ENCODE assay signal across 10 cellular contexts in the genomic region with DNA sequence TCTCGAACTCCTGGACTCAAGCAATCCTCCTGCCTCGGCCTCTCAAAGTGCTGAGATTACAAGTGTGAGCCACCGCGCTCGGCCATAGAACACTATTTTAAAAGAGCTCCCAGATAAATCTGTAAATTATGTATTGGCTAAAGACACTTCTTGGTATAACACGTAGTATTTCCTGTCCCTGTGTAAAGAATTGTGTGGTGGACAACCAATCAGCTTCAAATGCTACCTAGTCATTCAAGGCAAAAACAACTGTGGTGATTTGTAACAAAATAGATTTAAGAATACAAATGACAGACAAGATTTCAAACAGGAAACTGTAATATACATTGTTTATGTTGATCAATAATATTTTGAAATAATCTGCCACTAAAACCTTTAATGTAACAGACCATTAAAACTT. TPM values are rescaled to one million over a fixed set of nuclear protein-coding genes. Genes with fewer than 3 reads are reported as not detected.
DNase-seq lines count a peak whose midpoint lies in the region; ATAC-seq and TF ChIP-seq lines count a peak whose summit lies in the region.
"Had no signal": no experiment of that assay in that cellular context is flagged by ENCODE, and none has a peak within 500 bp of the region (broad histone marks: within the 10 kb centered on the region; RNA-seq: fewer than 3 reads in every experiment).

No MANE protein-coding gene starts in this region.

- ATAC-seq in stimulated activated memory B cell treated with anti-CD40 and anti-IgM and Interleukin-4, amounts not matched to agents 10 μg/mL and 1 μg/mL and 100 μg/mL, for 72 hours = no peak
- ATAC-seq in HG03520 (IDR thresholded peaks at IDR 0.05; ENCODE audit: unreplicated experiment) (no peak), HG03196 (IDR thresholded peaks at IDR 0.05; ENCODE audit: unreplicated experiment) (no peak)
- ATAC-seq: sciatic nerve had no signal

- H3K27me3 Mint-ChIP-seq in activated CD4-positive, alpha-beta T cell treated with anti-CD3 and anti-CD28 coated beads, Interleukin-2, amount 10 ng/mL, durations not matched to agents 24 days and 14 days = no peaks in the 10 kb centered on the region
- H3K27me3 Mint-ChIP-seq in stimulated activated memory B cell treated with anti-CD40 and anti-IgM and Interleukin-4, amounts not matched to agents 10 μg/mL and 1 μg/mL and 100 μg/mL, for 72 hours = no peaks in the 10 kb centered on the region

- H3K4me1 ChIP-seq in Peyer's patch = peaks cover 0 to 22% (median 9%) of the 10 kb centered on the region in 4 donors
- peaks cover 0 to 14% of the 10 kb centered on the region in 2 donors for H3K4me1 ChIP-seq in duodenal mucosa (ENCODE audit: control insufficient read depth in 1 of 2, insufficient read depth in 2 of 2, low read length in 2 of 2)

- no peaks in the 10 kb centered on the region for H3K9me3 ChIP-seq in Peyer's patch
- H3K9me3 ChIP-seq in duodenal mucosa (ENCODE audit: control insufficient read depth in 1 of 2, low read length in 2 of 2) = no peaks in the 10 kb centered on the region
- H3K9me3 ChIP-seq: adrenal gland had no signal

- H3K4me3 ChIP-seq in Peyer's patch (no peak overlapping the region), duodenal mucosa (ENCODE audit: low read depth in 1 of 2, low read length in 2 of 2) (no peak overlapping the region)
- H3K4me3 ChIP-seq: adrenal gland had no signal

- no peaks in the 10 kb centered on the region for H3K9me3 Mint-ChIP-seq in activated CD4-positive, alpha-beta T cell treated with anti-CD3 and anti-CD28 coated beads, Interleukin-2, amount 10 ng/mL, durations not matched to agents 24 days and 14 days
- no peaks in the 10 kb centered on the region for H3K9me3 Mint-ChIP-seq in stimulated activated memory B cell treated with anti-CD40 and anti-IgM and Interleukin-4, amounts not matched to agents 10 μg/mL and 1 μg/mL and 100 μg/mL, for 72 hours

- peaks cover 10% of the 10 kb centered on the region for H3K36me3 Mint-ChIP-seq in activated CD4-positive, alpha-beta T cell treated with anti-CD3 and anti-CD28 coated beads, Interleukin-2, amount 10 ng/mL, durations not matched to agents 24 days and 14 days (ENCODE audit: low read depth)
- no peaks in the 10 kb centered on the region for H3K36me3 Mint-ChIP-seq in stimulated activated memory B cell treated with anti-CD40 and anti-IgM and Interleukin-4, amounts not matched to agents 10 μg/mL and 1 μg/mL and 100 μg/mL, for 72 hours

- H3K36me3 ChIP-seq in Peyer's patch (no peaks in the 10 kb centered on the region), duodenal mucosa (ENCODE audit: control insufficient read depth in 1 of 2, insufficient read depth in 2 of 2, low read length in 2 of 2) (peaks cover 0 to 5% of the 10 kb centered on the region in 2 donors)
- H3K36me3 ChIP-seq: adrenal gland had no signal

- peak overlapping the region; percentile 87 for H3K4me3 Mint-ChIP-seq in activated CD4-positive, alpha-beta T cell treated with anti-CD3 and anti-CD28 coated beads, Interleukin-2, amount 10 ng/mL, durations not matched to agents 24 days and 14 days
- H3K4me3 Mint-ChIP-seq in stimulated activated memory B cell treated with anti-CD40 and anti-IgM and Interleukin-4, amounts not matched to agents 10 μg/mL and 1 μg/mL and 100 μg/mL, for 72 hours = no peak overlapping the region

- DNase-seq in activated CD4-positive, alpha-beta T cell treated with anti-CD3 and anti-CD28 coated beads, Interleukin-2, amount 10 ng/mL, durations not matched to agents 24 days and 14 days = peak; percentile 67
- no peak for DNase-seq in activated CD4-positive, alpha-beta T cell treated with anti-CD3 and anti-CD28 coated beads for 1 hour
- DNase-seq in Peyer's patch (no peak), NCI-H2029 treated with DMSO at 0.1 percent for 48 hours (lab: John Stamatoyannopoulos, UW) (no peak)

- H3K4me1 Mint-ChIP-seq in activated CD4-positive, alpha-beta T cell treated with anti-CD3 and anti-CD28 coated beads, Interleukin-2, amount 10 ng/mL, durations not matched to agents 24 days and 14 days = peaks cover 52% of the 10 kb centered on the region
- H3K4me1 Mint-ChIP-seq in stimulated activated memory B cell treated with anti-CD40 and anti-IgM and Interleukin-4, amounts not matched to agents 10 μg/mL and 1 μg/mL and 100 μg/mL, for 72 hours = peaks cover 57% of the 10 kb centered on the region

- H3K27ac Mint-ChIP-seq in activated CD4-positive, alpha-beta T cell treated with anti-CD3 and anti-CD28 coated beads, Interleukin-2, amount 10 ng/mL, durations not matched to agents 24 days and 14 days = peak overlapping the region; percentile 87
- peak overlapping the region; percentile 92 for H3K27ac Mint-ChIP-seq in stimulated activated memory B cell treated with anti-CD40 and anti-IgM and Interleukin-4, amounts not matched to agents 10 μg/mL and 1 μg/mL and 100 μg/mL, for 72 hours

- TF ChIP-seq CTCF in Peyer's patch (IDR thresholded peaks at IDR 0.05) = no peak

- intact Hi-C loops in activated CD4-positive, alpha-beta T cell treated with anti-CD3 and anti-CD28 coated beads, Interleukin-2, amount 10 ng/mL, durations not matched to agents 24 days and 14 days (cut with micrococcal nuclease) = loop anchor here (1.0 kb wide), 2 partner anchors 14 kb away; a partner anchor contains a TSS

- H3K27me3 ChIP-seq in Peyer's patch (no peaks in the 10 kb centered on the region), duodenal mucosa (ENCODE audit: control insufficient read depth in 1 of 2, insufficient read depth in 2 of 2, low read length in 2 of 2) (no peaks in the 10 kb centered on the region)
- H3K27me3 ChIP-seq: adrenal gland had no signal

- H3K9ac ChIP-seq in duodenal mucosa (ENCODE audit: low read depth in 1 of 2, low read length in 2 of 2) = no peak overlapping the region

- H3K27ac ChIP-seq in Peyer's patch = peak overlapping the region; percentile 32 to 84 (median 79)
- H3K27ac ChIP-seq in duodenal mucosa (ENCODE audit: low read depth, low read length) = peak overlapping the region; percentile 30

- TF ChIP-seq POLR2A in Peyer's patch (IDR thresholded peaks at IDR 0.05) = no peak

RNA-seq across cellular contexts. Expression of a gene that starts 14.6 kb away (rescaled TPM):
- total RNA-seq in activated CD4-positive, alpha-beta T cell treated with anti-CD3 and anti-CD28 coated beads, Interleukin-2, amount 10 ng/mL, durations not matched to agents 24 days and 14 days = 43.2 and 46.4 TPM in 2 replicates
- 10 to 100 TPM in 3 of 4 donors, 1 to 10 TPM in 1; 7.9 to 45.4 (median 19.7) TPM for total RNA-seq in Peyer's patch

RNA-seq across cellular contexts. Expression of a gene that starts 21.9 kb away (rescaled TPM):
- 30.2 and 31.5 TPM in 2 replicates for total RNA-seq in activated CD4-positive, alpha-beta T cell treated with anti-CD3 and anti-CD28 coated beads, Interleukin-2, amount 10 ng/mL, durations not matched to agents 24 days and 14 days
- total RNA-seq in Peyer's patch = 10 to 100 TPM in 1 of 4 donors, 1 to 10 TPM in 3; 2.3 to 14.0 (median 2.6) TPM
